Comparison of ENCODE assay signal across 10 cellular contexts in genomic region chr17:77892469-77893143, GRCh38.
DNase-seq lines count a peak whose midpoint lies in the region; ATAC-seq and TF ChIP-seq lines count a peak whose summit lies in the region.
"Had no signal": no experiment of that assay in that cellular context is flagged by ENCODE, and none has a peak within 500 bp of the region (broad histone marks: within the 10 kb centered on the region; RNA-seq: fewer than 3 reads in every experiment).

No MANE protein-coding gene starts in this region.

- in situ Hi-C loops in mammary epithelial cell (cut with MboI; ENCODE audit: low sequenced_read_pairs in 2 of 2): no loop called here

- H3K9me3 ChIP-seq in mammary epithelial cell (replicated peaks; ENCODE audit: insufficient read depth, low read length) (no peaks in the 10 kb centered on the region), neural progenitor cell (ENCODE audit: low read depth) (no peaks in the 10 kb centered on the region)

- TF ChIP-seq CTCF in mammary epithelial cell (conservative IDR thresholded peaks at IDR 0.05 in 1 of 2, IDR thresholded peaks at IDR 0.05 in 1 of 2; ENCODE audit: extremely low read depth in 1 of 2, insufficient read depth in 1 of 2, low read depth in 1 of 2, low read length in 2 of 2) (peak; percentile 4 to 23), neural progenitor cell (IDR thresholded peaks at IDR 0.05) (peak; percentile 80)

- H3K27me3 Mint-ChIP-seq in IgD-negative memory B cell (peaks cover 31% of the 10 kb centered on the region), neural progenitor cell (ENCODE audit: insufficient read depth, low read depth) (peaks cover 2% of the 10 kb centered on the region)

- H2AFZ ChIP-seq in mammary epithelial cell (ENCODE audit: low read depth, low read length) (no peak overlapping the region), neural progenitor cell (replicated peaks) (peak overlapping the region; percentile 8)

- intact Hi-C loops in mammary epithelial cell (cut with micrococcal nuclease): no loop called here

- no peaks in the 10 kb centered on the region for H3F3A ChIP-seq in neural progenitor cell (ENCODE audit: low read depth)

- H3K9me3 Mint-ChIP-seq in IgD-negative memory B cell: peaks cover 0 to 3% (median 0%) of the 10 kb centered on the region in 3 donors
- no peaks in the 10 kb centered on the region for H3K9me3 Mint-ChIP-seq in neural progenitor cell

- no peaks in the 10 kb centered on the region for H3K36me3 ChIP-seq in mammary epithelial cell (ENCODE audit: insufficient read depth, low read length)
- H3K36me3 ChIP-seq in neural progenitor cell: no peaks in the 10 kb centered on the region

- dilution Hi-C loops in mammary epithelial cell (cut with HindIII; ENCODE audit: low sequenced_read_pairs): loop anchor here (5.0 kb wide), 2 partner anchors 35 to 285 kb away; no protein-coding TSS in a partner anchor

- H3K4me3 ChIP-seq in mammary epithelial cell (replicated peaks in 1 of 3; ENCODE audit: insufficient read depth in 1 of 3, low read depth in 2 of 3, low read length in 3 of 3) (no peak overlapping the region), neural progenitor cell (no peak overlapping the region)

- H3K4me3 Mint-ChIP-seq in IgD-negative memory B cell (peak overlapping the region in 3 of 4 donors; percentile 29 to 75 (median 69)), neural progenitor cell (no peak overlapping the region)

- DNase-seq in NCI-H748 (lab: John Stamatoyannopoulos, UW; ENCODE audit: unreplicated experiment) (peak; percentile 10), NCI-H748 treated with DMSO at 0.1 percent for 48 hours (lab: John Stamatoyannopoulos, UW) (no peak), mammary epithelial cell (no peak), neural progenitor cell (ENCODE audit: low spot score) (peak; percentile 82)
- no peak for DNase-seq in activated CD4-positive, CD25-positive, alpha-beta regulatory T cell treated with anti-CD3 and anti-CD28 coated beads, Interleukin-2, amount 50 U/mL, for 72 hours
- no peak for DNase-seq in stimulated activated CD4-positive, alpha-beta T cell treated with anti-CD3 and anti-CD28 coated beads, Interleukin-4, amount 100 ng/mL, for 4 hours
- DNase-seq: amygdala, NCI-H2107 had no signal

- H3K79me2 ChIP-seq in mammary epithelial cell (ENCODE audit: insufficient read depth, low read length) (no peaks in the 10 kb centered on the region), neural progenitor cell (ENCODE audit: low read depth) (no peaks in the 10 kb centered on the region)

- H3K4me1 ChIP-seq in mammary epithelial cell (ENCODE audit: insufficient read depth, low read length) (peaks cover 5% of the 10 kb centered on the region), neural progenitor cell (peaks cover 21% of the 10 kb centered on the region)

- WGBS in mammary epithelial cell (ENCODE audit: low coverage, missing lambda C conversion rate): 87% methylated on average over 12 of the region's 22 CpGs

- H3K27ac Mint-ChIP-seq in IgD-negative memory B cell: peak overlapping the region in 2 of 3 donors; percentile 79 to 81
- H3K27ac Mint-ChIP-seq in neural progenitor cell: peak overlapping the region; percentile 50

- H3K36me3 Mint-ChIP-seq in IgD-negative memory B cell: no peaks in the 10 kb centered on the region
- no peaks in the 10 kb centered on the region for H3K36me3 Mint-ChIP-seq in neural progenitor cell

- no peak for ATAC-seq in HG02981 (IDR thresholded peaks at IDR 0.05; ENCODE audit: unreplicated experiment)

- H3K27ac ChIP-seq in mammary epithelial cell (ENCODE audit: insufficient read depth, low read depth, low read length) (no peak overlapping the region), neural progenitor cell (no peak overlapping the region)

- peaks cover 22 to 27% (median 26%) of the 10 kb centered on the region in 3 donors for H3K4me1 Mint-ChIP-seq in IgD-negative memory B cell
- H3K4me1 Mint-ChIP-seq in neural progenitor cell: peaks cover 42% of the 10 kb centered on the region

- H3K4me2 ChIP-seq in mammary epithelial cell (ENCODE audit: insufficient read depth, low read depth, low read length) (no peak overlapping the region), neural progenitor cell (peak overlapping the region; percentile 23)

- no peaks in the 10 kb centered on the region for H4K20me1 ChIP-seq in mammary epithelial cell (ENCODE audit: insufficient read depth, low read length)
- no peaks in the 10 kb centered on the region for H4K20me1 ChIP-seq in neural progenitor cell (ENCODE audit: low read depth)

- H3K27me3 ChIP-seq in mammary epithelial cell (ENCODE audit: insufficient read depth, low read length) (no peaks in the 10 kb centered on the region), neural progenitor cell (no peaks in the 10 kb centered on the region)

- no peak overlapping the region for H3K9ac ChIP-seq in mammary epithelial cell (ENCODE audit: insufficient read depth, low read length)
- H3K9ac ChIP-seq in neural progenitor cell: no peak overlapping the region

- BruUV-seq in mammary epithelial cell (replicated peaks; lab: Mats Ljungman, UMichigan): no TSS peak

- CTCF ChIA-PET in mammary epithelial cell (lab: Charles Lee; ENCODE audit: low non-redundant PET): interaction anchor here (0.7 kb wide), 1 partner anchor 657 kb away, joined by 5 read pairs; no protein-coding TSS in a partner anchor

Comparison
In these comparisons a context has a peak if more than half of its experiments do, and no peak if none do; other contexts are left out.
1. DNase-seq: peak in NCI-H748 (single experiment) and neural progenitor cell (single experiment); none in NCI-H748 treated with DMSO at 0.1 percent for 48 hours (single experiment), mammary epithelial cell (single experiment), activated CD4-positive, CD25-positive, alpha-beta regulatory T cell treated with anti-CD3 and anti-CD28 coated beads, Interleukin-2, amount 50 U/mL, for 72 hours (single experiment) and stimulated activated CD4-positive, alpha-beta T cell treated with anti-CD3 and anti-CD28 coated beads, Interleukin-4, amount 100 ng/mL, for 4 hours (0 of 2).